In genomic region chr17:18858567-18859245, GRCh38 we compare ENCODE assay signal across 8 cellular contexts. TPM values are rescaled to one million over a fixed set of nuclear protein-coding genes. Genes with fewer than 3 reads are reported as not detected.
DNase-seq lines count a peak whose midpoint lies in the region; ATAC-seq, FAIRE-seq and TF ChIP-seq lines count a peak whose summit lies in the region.

No MANE protein-coding gene starts in this region.

- no peaks in the 10 kb centered on the region for H3K9me3 ChIP-seq in SJSA1 (replicated peaks)

- H3K4me3 ChIP-seq in SJSA1 (peak overlapping the region; percentile 87), retinal pigment epithelial cell (ENCODE audit: low read length) (peak overlapping the region; percentile 84)

- TF ChIP-seq CTCF in retinal pigment epithelial cell (conservative IDR thresholded peaks at IDR 0.05; ENCODE audit: low read depth, low read length) = no peak

- no peak for DNase-seq in GM12891 (ENCODE audit: insufficient read length, low spot score)
- DNase-seq in SJSA1 (ENCODE audit: low read depth in 1 of 2, low spot score in 2 of 2) = no peak
- peak; percentile 5 for DNase-seq in fibroblast of peridontal ligament (ENCODE audit: extremely low read depth)
- DNase-seq in retinal pigment epithelial cell (ENCODE audit: low read depth) = no peak
- no peak for DNase-seq in left lobe of liver (ENCODE audit: low spot score)
- no peak for DNase-seq in DMS114 treated with DMSO at 0.1 percent for 48 hours (lab: John Stamatoyannopoulos, UW; ENCODE audit: unreplicated experiment)
- no peak for DNase-seq in EL

- H3K4me1 ChIP-seq in SJSA1 (replicated peaks) = peaks cover 24% of the 10 kb centered on the region

- H3K36me3 ChIP-seq in SJSA1 = 0 out of 2 replicates have a peak, but pooled peaks cover 2% of the 10 kb centered on the region

- ATAC-seq in HG03439 (IDR thresholded peaks at IDR 0.05; ENCODE audit: unreplicated experiment) = no peak
- no peak for ATAC-seq in left lobe of liver

- H3K27ac ChIP-seq in SJSA1 = peak overlapping the region; percentile 62

- no peak for FAIRE-seq in GM12891 (lab: Jason Lieb, UNC)

- no peaks in the 10 kb centered on the region for H3K27me3 ChIP-seq in SJSA1 (replicated peaks)

- TF ChIP-seq POLR2A in GM12891 (IDR thresholded peaks at IDR 0.05; ENCODE audit: low read depth, low read length) = 0 out of 2 replicates have a peak, but pooled peaks have one; percentile 13

TF ChIP-seq in GM12891, 5 proteins besides CTCF, POLR2A, EP300 and RAD21:
- TF ChIP-seq PAX5 (IDR thresholded peaks at IDR 0.05; ENCODE audit: insufficient read depth, low read length, severe bottlenecking) = no peak
- no peak for TF ChIP-seq POLR2AphosphoS5 (IDR thresholded peaks at IDR 0.05; ENCODE audit: low read depth, low read length)
- no peak for TF ChIP-seq TAF1 (IDR thresholded peaks at IDR 0.05; ENCODE audit: low read depth, low read length)
- TF ChIP-seq POU2F2 (IDR thresholded peaks at IDR 0.05; ENCODE audit: low read depth, low read length) = no peak
- no peak for TF ChIP-seq SPI1 (IDR thresholded peaks at IDR 0.05; ENCODE audit: low read depth, low read length)

RNA-seq across cellular contexts. Expression of gene PRPSAP2, which starts 0.8 kb away (rescaled TPM):
- 66.1 TPM for polyA plus RNA-seq in GM12891 (2012; ENCODE audit: low read depth, missing spikeins)
- total RNA-seq in SJSA1 (2014; rRNA removed; shearing (Covaris generic)) = 37.1 and 59.9 TPM in 2 replicates
- 15.6 TPM for total RNA-seq in left lobe of liver
